ENCODE assay signal across 12 cellular contexts in genomic region chr20:44126445-44126844, GRCh38.
"Had no signal": no experiment of that assay in that cellular context is flagged by ENCODE, and none has a peak within 500 bp of the region (broad histone marks: within the 10 kb centered on the region; RNA-seq: fewer than 3 reads in every experiment).

No MANE protein-coding gene starts in this region.

- H3K27ac ChIP-seq: foreskin keratinocyte had no signal

- DNase-seq: effector memory CD8-positive, alpha-beta T cell; foreskin keratinocyte; heart left ventricle; hippocampal formation; mammary epithelial cell; naive thymus-derived CD4-positive, alpha-beta T cell; nephron progenitor cell; small intestine; stimulated activated CD4-positive, alpha-beta T cell treated with anti-CD3 and anti-CD28 coated beads, Interleukin-12 subunit alpha, Interleukin-12 subunit beta, amount 100 ng/mL, for 4 hours; stimulated activated naive CD4-positive, alpha-beta T cell treated with Interleukin-2 at 50 U/mL for 16 hours had no signal

- H3K9me3 Mint-ChIP-seq: dendritic cell treated with granulocyte-macrophage colony-stimulating factor and Interleukin-4, amounts not matched to agents 40 ng/mL and 50 ng/mL, for 4 days; effector memory CD8-positive, alpha-beta T cell; naive thymus-derived CD4-positive, alpha-beta T cell; nephron progenitor cell; type B pancreatic cell had no signal

- H3K27me3 ChIP-seq: foreskin keratinocyte, heart left ventricle had no signal

- H3K27ac Mint-ChIP-seq: dendritic cell treated with granulocyte-macrophage colony-stimulating factor and Interleukin-4, amounts not matched to agents 40 ng/mL and 50 ng/mL, for 4 days; effector memory CD8-positive, alpha-beta T cell; naive thymus-derived CD4-positive, alpha-beta T cell; nephron progenitor cell; type B pancreatic cell had no signal

- H3K4me3 Mint-ChIP-seq: dendritic cell treated with granulocyte-macrophage colony-stimulating factor and Interleukin-4, amounts not matched to agents 40 ng/mL and 50 ng/mL, for 4 days; effector memory CD8-positive, alpha-beta T cell; naive thymus-derived CD4-positive, alpha-beta T cell; nephron progenitor cell; type B pancreatic cell had no signal

- H3K4me1 Mint-ChIP-seq: naive thymus-derived CD4-positive, alpha-beta T cell had no signal

- H3K9me3 ChIP-seq: heart left ventricle had no signal

- H3K36me3 Mint-ChIP-seq: naive thymus-derived CD4-positive, alpha-beta T cell; type B pancreatic cell had no signal

- H3K4me3 ChIP-seq: heart left ventricle had no signal
